ENCODE assay signal across 8 cellular contexts in genomic region chr6:81752969-81753708, GRCh38. TPM values are rescaled to one million over a fixed set of nuclear protein-coding genes. Genes with fewer than 3 reads are reported as not detected.
DNase-seq lines count a peak whose midpoint lies in the region; ATAC-seq and TF ChIP-seq lines count a peak whose summit lies in the region.

No MANE protein-coding gene starts in this region.

- peak overlapping the region; percentile 95 for H3K4me3 ChIP-seq in GM23338
- peak overlapping the region; percentile 41 to 98 (median 86) for H3K4me3 ChIP-seq in adrenal gland
- peak overlapping the region; percentile 96 for H3K4me3 ChIP-seq in parathyroid adenoma (ENCODE audit: low read depth, low read length)
- peak overlapping the region; percentile 69 to 73 for H3K4me3 ChIP-seq in tibial artery

- TF ChIP-seq POLR2A in adrenal gland (IDR thresholded peaks at IDR 0.05), result peak; percentile 93 to 94

- H3K4me1 Mint-ChIP-seq in GM23338 (peaks cover 29% of the 10 kb centered on the region), T-cell (peaks cover 33 to 35% (median 33%) of the 10 kb centered on the region in 3 donors)

- DNase-seq in GM23338 (ENCODE audit: low spot score) (peak; percentile 71), LHCN-M2 (ENCODE audit: low read depth) (peak; percentile 93), T-cell (peak; percentile 19 to 75 (median 51)), adrenal gland (peak; percentile 91 to 97 (median 95)), cardiac septum (ENCODE audit: low spot score) (peak; percentile 96), tibial artery (peak; percentile 91 to 98)

- CTCF ChIA-PET in T-cell (lab: Charles Lee), result interaction anchor here (0.6 to 1.8 kb wide), 14 partner anchors 1413 to 1885 kb away, joined by 3 to 8 read pairs (median 3); partner anchors contain the start of genes BCKDHB (in 1 of the 2) and TTK (in 1 of the 2)

- peak overlapping the region; percentile 88 for H3K4me3 Mint-ChIP-seq in GM23338
- H3K4me3 Mint-ChIP-seq in T-cell, result peak overlapping the region; percentile 92 to 97 (median 93)

- H3K9me2 ChIP-seq in GM23338 (ENCODE audit: insufficient read depth), result no peaks in the 10 kb centered on the region

- H3K9ac ChIP-seq in ES-I3 (ENCODE audit: low read depth, low read length) (peak overlapping the region; percentile 86), parathyroid adenoma (peak overlapping the region; percentile 75)

- H3K27ac ChIP-seq in GM23338 (ENCODE audit: low read depth) (no peak overlapping the region), adrenal gland (peak overlapping the region; percentile 73 to 98 (median 98)), parathyroid adenoma (peak overlapping the region; percentile 95), tibial artery (peak overlapping the region; percentile 95 to 98)

- ATAC-seq in GM23338 (peak; percentile 66), T-cell (replicated peaks in 1 of 4) (peak; percentile 56 to 64 (median 62))

- intact Hi-C loops in adrenal gland (cut with DNase I) (loop anchor here in 1 of 2 donors (10.0 kb wide), 2 partner anchors 292 to 508 kb away; no protein-coding TSS in a partner anchor), cardiac septum (cut with DNase I) (loop anchor here (2.0 to 10.0 kb wide), 9 partner anchors 131 to 1146 kb away; no protein-coding TSS in a partner anchor), tibial artery (cut with DNase I; ENCODE audit: low total_unique reads) (loop anchor here (10.0 kb wide), 3 partner anchors 262 to 1648 kb away; partner anchors contain the start of gene BCKDHB)

- TF ChIP-seq CTCF in GM23338 (conservative IDR thresholded peaks at IDR 0.05; ENCODE audit: low read depth in 2 of 2) (no peak), adrenal gland (IDR thresholded peaks at IDR 0.05) (peak in 2 of 6 experiments; percentile 20 to 53), parathyroid adenoma (IDR thresholded peaks at IDR 0.05) (no peak), tibial artery (IDR thresholded peaks at IDR 0.05) (peak; percentile 9 to 32)

- H3K9me3 ChIP-seq in ES-I3 (ENCODE audit: control insufficient read depth, insufficient read depth, low read length), result no peaks in the 10 kb centered on the region
- H3K9me3 ChIP-seq in adrenal gland (replicated peaks in 1 of 3), result no peaks in the 10 kb centered on the region
- H3K9me3 ChIP-seq in parathyroid adenoma (ENCODE audit: control insufficient read depth, low read length), result no peaks in the 10 kb centered on the region
- H3K9me3 ChIP-seq in tibial artery, result no peaks in the 10 kb centered on the region

- no peak overlapping the region for H3K27ac Mint-ChIP-seq in GM23338
- H3K27ac Mint-ChIP-seq in T-cell, result peak overlapping the region; percentile 89 to 93

- H3K4me2 ChIP-seq in GM23338, result peak overlapping the region; percentile 93
- H3K4me2 ChIP-seq in parathyroid adenoma (ENCODE audit: low read length), result peak overlapping the region; percentile 97

- H3K27me3 ChIP-seq in GM23338 (ENCODE audit: insufficient read depth) (peaks cover 46% of the 10 kb centered on the region), adrenal gland (no peaks in the 10 kb centered on the region), parathyroid adenoma (ENCODE audit: control insufficient read depth, insufficient read depth, low read length) (no peaks in the 10 kb centered on the region), tibial artery (no peaks in the 10 kb centered on the region)

- POLR2A ChIA-PET in T-cell (lab: Charles Lee), result interaction anchor here (0.6 kb wide), 3 partner anchors 12 to 487 kb away, joined by 3 to 4 read pairs (median 3); no protein-coding TSS in a partner anchor

- no peaks in the 10 kb centered on the region for H3K36me3 ChIP-seq in ES-I3 (ENCODE audit: insufficient read depth, low read length)
- no peaks in the 10 kb centered on the region for H3K36me3 ChIP-seq in GM23338 (ENCODE audit: insufficient read depth)
- no peaks in the 10 kb centered on the region for H3K36me3 ChIP-seq in adrenal gland (replicated peaks in 1 of 2)
- no peaks in the 10 kb centered on the region for H3K36me3 ChIP-seq in parathyroid adenoma (ENCODE audit: control insufficient read depth, insufficient read depth, low read length)
- H3K36me3 ChIP-seq in tibial artery, result peaks cover 0 to 2% (median 0%) of the 10 kb centered on the region in 3 donors

- WGBS in adrenal gland, 4 donors, result 0 to 1% (median 0%) methylated on average over 22 to 62 of the region's 62 CpGs

- H3K27me3 Mint-ChIP-seq in GM23338 (ENCODE audit: insufficient read depth, low read depth, poor library complexity) (peaks cover 23% of the 10 kb centered on the region), T-cell (peaks cover 3 to 6% of the 10 kb centered on the region in 2 donors)

- H3K36me3 Mint-ChIP-seq in GM23338 (ENCODE audit: low read depth) (peaks cover 10% of the 10 kb centered on the region; the same call in 2 of the 3 replicates), T-cell (peaks cover 13% of the 10 kb centered on the region)

- peak overlapping the region; percentile 100 for H2AFZ ChIP-seq in GM23338
- H2AFZ ChIP-seq in parathyroid adenoma, result peak overlapping the region; percentile 92

- 0 out of 2 replicates have a peak, but pooled peaks cover 6% of the 10 kb centered on the region for H4K20me1 ChIP-seq in GM23338 (replicated peaks; ENCODE audit: insufficient read depth)

- H3K79me2 ChIP-seq in GM23338 (replicated peaks; ENCODE audit: insufficient read depth) (no peaks in the 10 kb centered on the region; the same call in 1 of the 2 replicates), parathyroid adenoma (peaks cover 12% of the 10 kb centered on the region)

- H3K9me3 Mint-ChIP-seq in GM23338, result peaks cover 3% of the 10 kb centered on the region; the same call in 1 of the 3 replicates
- no peaks in the 10 kb centered on the region for H3K9me3 Mint-ChIP-seq in T-cell

- H3K4me1 ChIP-seq in ES-I3 (ENCODE audit: insufficient read depth, low read length) (peaks cover 11% of the 10 kb centered on the region), GM23338 (ENCODE audit: insufficient read depth) (peaks cover 14% of the 10 kb centered on the region), adrenal gland (replicated peaks in 1 of 2) (peaks cover 6 to 27% of the 10 kb centered on the region in 2 donors), parathyroid adenoma (peaks cover 9% of the 10 kb centered on the region), tibial artery (peaks cover 0 to 23% (median 0%) of the 10 kb centered on the region in 4 donors)

- H3F3A ChIP-seq in GM23338 (replicated peaks; ENCODE audit: low read depth), result no peaks in the 10 kb centered on the region

TF ChIP-seq in GM23338, 12 proteins besides CTCF, POLR2A, EP300 and RAD21:
- no peak for TF ChIP-seq POLR2AphosphoS5 (IDR thresholded peaks at IDR 0.05; ENCODE audit: low read depth)
- peak; percentile 70 for TF ChIP-seq CREB1 (CRISPR knock-in tag; IDR thresholded peaks at IDR 0.05; ENCODE audit: low read depth)

RNA-seq across cellular contexts. Expression of gene TENT5A, which starts 0.7 kb away (rescaled TPM):
- 4.7 and 5.5 TPM in 2 replicates for total RNA-seq in GM23338 (2014; rRNA removed; shearing (Covaris generic))
- polyA plus RNA-seq in GM23338 (2016; fragmentation: Nextera tagmentation; extraction: Ambion mirVana) (3.8 and 4.4 TPM in 2 replicates), adrenal gland (10 to 100 TPM; 11.3 to 18.1 (median 11.5) TPM)
- total RNA-seq in LHCN-M2 (2014; rRNA removed) (17.6 and 18.7 TPM in 2 replicates), T-cell (10 to 100 TPM in 1 of 5 donors, 1 to 10 TPM in 4; 3.2 to 10.7 (median 4.8) TPM), adrenal gland (10 to 100 TPM in 6 of 8 donors, 1 to 10 TPM in 2; 4.4 to 24.6 (median 17.8) TPM), cardiac septum (35.2 TPM)
- polyA plus RNA-seq in LHCN-M2 (2012), result 3.2 TPM

Comparison
In these comparisons a context has a peak if more than half of its experiments do, and no peak if none do; other contexts are left out.
1. CTCF ChIP-seq: peak in tibial artery (2 of 2); none in GM23338 (0 of 2) and parathyroid adenoma (single experiment).
2. Peak in every context shown above with its lines, with median percentiles within 50 percentile points of each other: DNase-seq and H3K4me3 ChIP-seq.